ENCODE assay signal across 1 cellular context in the genomic region with DNA sequence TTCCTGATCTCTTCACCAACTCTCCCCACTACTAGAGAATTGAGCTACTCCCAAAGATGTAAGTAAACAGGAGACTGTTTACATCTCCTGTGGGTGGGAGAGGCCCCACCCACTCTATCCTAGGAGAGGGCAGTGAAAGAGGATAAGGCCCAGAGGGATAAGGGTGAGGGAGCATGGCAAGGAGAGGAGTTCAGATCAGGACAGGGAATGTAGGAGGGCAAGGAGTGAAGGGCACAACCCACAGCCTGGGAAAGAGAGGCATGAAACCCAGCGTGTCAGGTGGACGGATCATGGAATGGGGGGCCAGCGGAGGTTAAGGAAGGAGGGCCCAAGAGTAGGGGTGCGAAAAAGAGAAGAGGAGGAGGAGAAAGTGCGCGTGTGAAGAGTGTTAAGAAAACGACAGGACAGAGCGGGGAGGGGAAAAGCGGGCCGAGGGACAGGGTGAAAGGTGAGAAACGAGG.
A peak's percentile ranks its signal among the peaks of the same experiment; 100 is the strongest.
TF ChIP-seq lines count a peak whose summit lies in the region.

No MANE protein-coding gene starts in this region.

TF ChIP-seq in liver, 16 proteins besides CTCF, POLR2A, EP300 and RAD21:
- TF ChIP-seq, protein P1, sequence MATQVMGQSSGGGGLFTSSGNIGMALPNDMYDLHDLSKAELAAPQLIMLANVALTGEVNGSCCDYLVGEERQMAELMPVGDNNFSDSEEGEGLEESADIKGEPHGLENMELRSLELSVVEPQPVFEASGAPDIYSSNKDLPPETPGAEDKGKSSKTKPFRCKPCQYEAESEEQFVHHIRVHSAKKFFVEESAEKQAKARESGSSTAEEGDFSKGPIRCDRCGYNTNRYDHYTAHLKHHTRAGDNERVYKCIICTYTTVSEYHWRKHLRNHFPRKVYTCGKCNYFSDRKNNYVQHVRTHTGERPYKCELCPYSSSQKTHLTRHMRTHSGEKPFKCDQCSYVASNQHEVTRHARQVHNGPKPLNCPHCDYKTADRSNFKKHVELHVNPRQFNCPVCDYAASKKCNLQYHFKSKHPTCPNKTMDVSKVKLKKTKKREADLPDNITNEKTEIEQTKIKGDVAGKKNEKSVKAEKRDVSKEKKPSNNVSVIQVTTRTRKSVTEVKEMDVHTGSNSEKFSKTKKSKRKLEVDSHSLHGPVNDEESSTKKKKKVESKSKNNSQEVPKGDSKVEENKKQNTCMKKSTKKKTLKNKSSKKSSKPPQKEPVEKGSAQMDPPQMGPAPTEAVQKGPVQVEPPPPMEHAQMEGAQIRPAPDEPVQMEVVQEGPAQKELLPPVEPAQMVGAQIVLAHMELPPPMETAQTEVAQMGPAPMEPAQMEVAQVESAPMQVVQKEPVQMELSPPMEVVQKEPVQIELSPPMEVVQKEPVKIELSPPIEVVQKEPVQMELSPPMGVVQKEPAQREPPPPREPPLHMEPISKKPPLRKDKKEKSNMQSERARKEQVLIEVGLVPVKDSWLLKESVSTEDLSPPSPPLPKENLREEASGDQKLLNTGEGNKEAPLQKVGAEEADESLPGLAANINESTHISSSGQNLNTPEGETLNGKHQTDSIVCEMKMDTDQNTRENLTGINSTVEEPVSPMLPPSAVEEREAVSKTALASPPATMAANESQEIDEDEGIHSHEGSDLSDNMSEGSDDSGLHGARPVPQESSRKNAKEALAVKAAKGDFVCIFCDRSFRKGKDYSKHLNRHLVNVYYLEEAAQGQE (IDR thresholded peaks at IDR 0.05): peak; percentile 6
- TF ChIP-seq RXRA (IDR thresholded peaks at IDR 0.05): peak; percentile 4 to 35
